20 cellular contexts compared by ENCODE assay signal in the genomic region with DNA sequence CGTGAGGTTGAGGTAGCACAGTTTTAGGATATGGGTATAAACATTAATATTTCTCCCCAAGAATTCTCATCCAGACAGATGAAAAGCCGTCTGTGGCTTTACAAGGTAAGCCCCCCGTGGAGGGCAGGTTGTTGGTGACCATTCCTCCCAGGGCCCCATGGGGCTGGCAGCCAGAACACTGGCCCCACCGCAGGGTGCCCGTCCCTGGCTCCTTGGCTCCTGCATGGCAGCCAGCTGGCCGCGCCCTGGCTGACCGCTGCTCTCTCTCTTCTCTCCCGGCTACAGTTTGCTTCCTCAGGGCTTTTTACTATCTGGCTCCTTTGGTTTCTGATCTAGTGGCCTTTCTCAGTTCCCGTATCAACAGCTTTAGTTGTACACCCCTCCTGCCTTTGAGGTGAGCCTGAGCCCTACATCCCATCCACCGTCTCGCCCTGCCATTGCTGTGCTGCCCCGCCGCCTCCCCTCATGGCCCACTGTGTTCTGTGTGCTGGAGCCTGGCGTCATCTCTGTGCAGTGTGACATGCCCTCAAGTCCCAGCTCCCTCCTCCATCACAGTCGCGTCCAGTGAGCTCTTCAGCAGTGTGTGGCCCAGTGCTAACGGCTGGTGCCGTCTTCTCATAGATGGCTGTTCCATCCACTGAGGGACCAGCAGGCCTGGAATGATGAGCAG. TPM values are rescaled to one million over a fixed set of nuclear protein-coding genes. Genes with fewer than 3 reads are reported as not detected.
A peak's percentile ranks its signal among the peaks of the same experiment; 100 is the strongest.
DNase-seq lines count a peak whose midpoint lies in the region; ATAC-seq and TF ChIP-seq lines count a peak whose summit lies in the region.
"Had no signal": no experiment of that assay in that cellular context is flagged by ENCODE, and none has a peak within 500 bp of the region (broad histone marks: within the 10 kb centered on the region; RNA-seq: fewer than 3 reads in every experiment).

No MANE protein-coding gene starts in this region.

- no peaks in the 10 kb centered on the region for H3K79me2 ChIP-seq in PC-3 (ENCODE audit: low read length)

- TF ChIP-seq CTCF in RWPE1 (conservative IDR thresholded peaks at IDR 0.05; ENCODE audit: low read depth) (no peak), PC-3 (conservative IDR thresholded peaks at IDR 0.05; ENCODE audit: low read depth, low read length) (no peak)

- no peaks in the 10 kb centered on the region for H4K20me1 ChIP-seq in PC-3 (ENCODE audit: low read length)

- peaks cover 35% of the 10 kb centered on the region for H3K36me3 Mint-ChIP-seq in stimulated activated naive CD8-positive, alpha-beta T cell treated with anti-CD3 and anti-CD28 coated beads, Interleukin-15, Interleukin-2, amounts not matched to agents 100 ng/mL and 50 ng/mL, for 24 hours (ENCODE audit: low read depth)
- H3K36me3 Mint-ChIP-seq in naive thymus-derived CD8-positive, alpha-beta T cell = peaks cover 0 to 24% (median 0%) of the 10 kb centered on the region in 3 donors

- no peak overlapping the region for H3K4me3 Mint-ChIP-seq in stimulated activated naive CD8-positive, alpha-beta T cell treated with anti-CD3 and anti-CD28 coated beads, Interleukin-15, Interleukin-2, amounts not matched to agents 100 ng/mL and 50 ng/mL, for 24 hours
- H3K4me3 Mint-ChIP-seq in naive thymus-derived CD8-positive, alpha-beta T cell = no peak overlapping the region

- H3K4me2 ChIP-seq in PC-3 (ENCODE audit: low read length) = no peak overlapping the region
- H3K4me2 ChIP-seq: SK-N-SH had no signal

- no TSS peak for BruUV-seq in PC-3 (replicated peaks; lab: Mats Ljungman, UMichigan)

- peaks cover 16% of the 10 kb centered on the region for H3K4me1 ChIP-seq in PC-3 (ENCODE audit: insufficient read depth, low read length)
- H3K4me1 ChIP-seq: foreskin keratinocyte had no signal

- no peaks in the 10 kb centered on the region for H3K9me3 Mint-ChIP-seq in stimulated activated naive CD8-positive, alpha-beta T cell treated with anti-CD3 and anti-CD28 coated beads, Interleukin-15, Interleukin-2, amounts not matched to agents 100 ng/mL and 50 ng/mL, for 24 hours
- no peaks in the 10 kb centered on the region for H3K9me3 Mint-ChIP-seq in naive thymus-derived CD8-positive, alpha-beta T cell

- H3K4me3 ChIP-seq in PC-3 (ENCODE audit: low read length) = no peak overlapping the region
- H3K4me3 ChIP-seq: dorsolateral prefrontal cortex, lower lobe of right lung, Peyer's patch, thyroid gland had no signal

- no peak overlapping the region for H3K9ac ChIP-seq in PC-3 (ENCODE audit: low read length)
- H3K9ac ChIP-seq: SK-N-SH had no signal

- H3K4me1 Mint-ChIP-seq in stimulated activated naive CD8-positive, alpha-beta T cell treated with anti-CD3 and anti-CD28 coated beads, Interleukin-15, Interleukin-2, amounts not matched to agents 100 ng/mL and 50 ng/mL, for 24 hours (ENCODE audit: low read depth) = peaks cover 25% of the 10 kb centered on the region
- peaks cover 14 to 24% (median 15%) of the 10 kb centered on the region in 4 donors for H3K4me1 Mint-ChIP-seq in naive thymus-derived CD8-positive, alpha-beta T cell

- H3K27me3 ChIP-seq in PC-3 (ENCODE audit: low read length) = no peaks in the 10 kb centered on the region
- H3K27me3 ChIP-seq: dorsolateral prefrontal cortex, foreskin keratinocyte, Peyer's patch, thyroid gland had no signal

- no peaks in the 10 kb centered on the region for H3K9me2 ChIP-seq in PC-3 (replicated peaks; ENCODE audit: low read length)
- H3K9me2 ChIP-seq: SK-N-SH had no signal

- peaks cover 8% of the 10 kb centered on the region; the same call in 1 of the 2 replicates for H3K36me3 ChIP-seq in PC-3 (ENCODE audit: low read depth, low read length)

- POLR2A ChIA-PET in RWPE1 (lab: Yijun Ruan, JAX; ENCODE audit: low non-redundant PET) (no interaction called here), PC-3 (lab: Charles Lee; ENCODE audit: unreplicated experiment) (no interaction called here)
- POLR2A ChIA-PET in naive thymus-derived CD8-positive, alpha-beta T cell (lab: Charles Lee) = interaction anchor here (0.6 to 1.1 kb wide), 3 partner anchors 10 to 33 kb away, joined by 3 to 4 read pairs (median 3); no protein-coding TSS in a partner anchor

- DNase-seq in stimulated activated naive CD8-positive, alpha-beta T cell treated with anti-CD3 and anti-CD28 coated beads, Interleukin-15, Interleukin-2, amounts not matched to agents 100 U/mL and 50 U/mL, for 24 hours = no peak
- DNase-seq in RWPE1 (ENCODE audit: low spot score) (no peak), PC-3 (no peak)
- no peak for DNase-seq in naive thymus-derived CD8-positive, alpha-beta T cell
- no peak for DNase-seq in stimulated activated CD4-positive, alpha-beta T cell treated with anti-CD3 and anti-CD28 coated beads, Interleukin-1b, Interleukin-23, amount 100 ng/mL, for 48 hours
- DNase-seq: activated CD8-positive, alpha-beta memory T cell treated with anti-CD3 and anti-CD28 coated beads for 24 hours; amniotic stem cell; DND-41; dorsolateral prefrontal cortex; foreskin keratinocyte; islet precursor cell; NCI-H2081 treated with DMSO at 0.1 percent for 48 hours; NCI-H446 treated with DMSO at 0.1 percent for 48 hours; SK-N-SH; thyroid gland had no signal

- intact Hi-C loops in PC-3 (cut with micrococcal nuclease) = no loop called here

- ATAC-seq in stimulated activated naive CD8-positive, alpha-beta T cell treated with anti-CD3 and anti-CD28 coated beads, Interleukin-15, Interleukin-2, amounts not matched to agents 100 U/mL and 50 U/mL, for 24 hours = no peak
- ATAC-seq in naive thymus-derived CD8-positive, alpha-beta T cell = no peak
- ATAC-seq in PC-3 (no peak), GM18867 (IDR thresholded peaks at IDR 0.05; ENCODE audit: unreplicated experiment) (no peak)
- ATAC-seq: foreskin keratinocyte, lower lobe of right lung, sciatic nerve had no signal

- H3K27me3 Mint-ChIP-seq in stimulated activated naive CD8-positive, alpha-beta T cell treated with anti-CD3 and anti-CD28 coated beads, Interleukin-15, Interleukin-2, amounts not matched to agents 100 ng/mL and 50 ng/mL, for 24 hours = no peaks in the 10 kb centered on the region
- H3K27me3 Mint-ChIP-seq in naive thymus-derived CD8-positive, alpha-beta T cell = peaks cover 0 to 1% (median 0%) of the 10 kb centered on the region in 5 donors

- H3K27ac Mint-ChIP-seq in stimulated activated naive CD8-positive, alpha-beta T cell treated with anti-CD3 and anti-CD28 coated beads, Interleukin-15, Interleukin-2, amounts not matched to agents 100 ng/mL and 50 ng/mL, for 24 hours = peak overlapping the region; percentile 21
- H3K27ac Mint-ChIP-seq in naive thymus-derived CD8-positive, alpha-beta T cell = peak overlapping the region in 6 of 10 donors; percentile 44 to 73 (median 59)

- no peak overlapping the region for H2AFZ ChIP-seq in PC-3 (ENCODE audit: low read length)

- CTCF ChIA-PET in RWPE1 (lab: Yijun Ruan, JAX) = no interaction called here
- CTCF ChIA-PET in PC-3 (lab: Charles Lee) = no interaction called here

- H3K27ac ChIP-seq in RWPE1 (peak overlapping the region; percentile 55), PC-3 (ENCODE audit: low read length) (no peak overlapping the region)
- H3K27ac ChIP-seq: foreskin keratinocyte, lower lobe of right lung, Peyer's patch, thyroid gland had no signal

- H3K9me3 ChIP-seq in PC-3 (ENCODE audit: low read length) = no peaks in the 10 kb centered on the region
- H3K9me3 ChIP-seq: lower lobe of right lung, Peyer's patch, SK-N-SH, thyroid gland had no signal

- H3F3A ChIP-seq in PC-3 (ENCODE audit: low read length, unreplicated experiment) = no peaks in the 10 kb centered on the region

RNA-seq across cellular contexts. Expression of a gene that starts 25.8 kb away (rescaled TPM):
- 10 to 100 TPM; 49.8 to 51.6 TPM for total RNA-seq in naive thymus-derived CD8-positive, alpha-beta T cell
- polyA plus RNA-seq in naive thymus-derived CD8-positive, alpha-beta T cell = 10 to 100 TPM; 10.2 to 14.1 (median 12.6) TPM
- 52.8 and 64.1 TPM in 2 replicates for total RNA-seq in PC-3 (2014; rRNA removed)
